Comparison of ENCODE assay signal across 29 cellular contexts in genomic region chr3:57715672-57716071, GRCh38.
"Had no signal": no experiment of that assay in that cellular context is flagged by ENCODE, and none has a peak within 500 bp of the region (broad histone marks: within the 10 kb centered on the region; RNA-seq: fewer than 3 reads in every experiment).

No MANE protein-coding gene starts in this region.

- H3K4me3 ChIP-seq: stomach, suprapubic skin, testis, thoracic aorta, thyroid gland, tibial artery, tibial nerve, transverse colon, upper lobe of left lung, upper lobe of right lung, uterus, vagina had no signal

- H3K4me1 ChIP-seq: stomach, suprapubic skin, testis, thyroid gland, tibial artery, tibial nerve, transverse colon, upper lobe of left lung, upper lobe of right lung, uterus, vagina had no signal

- H3K36me3 Mint-ChIP-seq: stimulated activated effector memory CD8-positive, alpha-beta T cell treated with anti-CD3 and anti-CD28 coated beads, Interleukin-12 subunit alpha, Interleukin-12 subunit beta, amount 100 ng/mL, for 72 hours; stimulated activated memory B cell treated with anti-CD40 and anti-IgM and Interleukin-4, amounts not matched to agents 10 μg/mL and 1 μg/mL and 100 μg/mL, for 72 hours; stimulated activated naive B cell treated with anti-CD40 and anti-IgM and Interleukin-4, amounts not matched to agents 10 μg/mL and 1 μg/mL and 100 μg/mL, for 72 hours; type B pancreatic cell had no signal

- H3K36me3 ChIP-seq: stomach, suprapubic skin, thoracic aorta, thyroid gland, tibial artery, tibial nerve, transverse colon, upper lobe of left lung, upper lobe of right lung, uterus, vagina had no signal

- H3K27ac ChIP-seq: stomach, suprapubic skin, testis, thoracic aorta, thyroid gland, tibial artery, tibial nerve, transverse colon, upper lobe of left lung, upper lobe of right lung, uterus, vagina had no signal

- FAIRE-seq: urothelium cell line had no signal

- H3K4me1 Mint-ChIP-seq: stimulated activated effector memory CD8-positive, alpha-beta T cell treated with anti-CD3 and anti-CD28 coated beads, Interleukin-12 subunit alpha, Interleukin-12 subunit beta, amount 100 ng/mL, for 72 hours; stimulated activated memory B cell treated with anti-CD40 and anti-IgM and Interleukin-4, amounts not matched to agents 10 μg/mL and 1 μg/mL and 100 μg/mL, for 72 hours; stimulated activated naive B cell treated with anti-CD40 and anti-IgM and Interleukin-4, amounts not matched to agents 10 μg/mL and 1 μg/mL and 100 μg/mL, for 72 hours; stimulated activated naive CD8-positive, alpha-beta T cell treated with anti-CD3 and anti-CD28 coated beads, Interleukin-15, amount 100 ng/mL, for 72 hours had no signal

- H3K27me3 ChIP-seq: stomach, suprapubic skin, testis, thyroid gland, tibial artery, tibial nerve, transverse colon, upper lobe of left lung, upper lobe of right lung, uterus, vagina had no signal

- H3K4me3 Mint-ChIP-seq: stimulated activated effector memory CD8-positive, alpha-beta T cell treated with anti-CD3 and anti-CD28 coated beads, Interleukin-12 subunit alpha, Interleukin-12 subunit beta, amount 100 ng/mL, for 72 hours; stimulated activated memory B cell treated with anti-CD40 and anti-IgM and Interleukin-4, amounts not matched to agents 10 μg/mL and 1 μg/mL and 100 μg/mL, for 72 hours; stimulated activated naive B cell treated with anti-CD40 and anti-IgM and Interleukin-4, amounts not matched to agents 10 μg/mL and 1 μg/mL and 100 μg/mL, for 72 hours; stimulated activated naive CD8-positive, alpha-beta T cell treated with anti-CD3 and anti-CD28 coated beads, Interleukin-15, amount 100 ng/mL, for 72 hours; stimulated activated naive CD8-positive, alpha-beta T cell treated with anti-CD3 and anti-CD28 coated beads, Interleukin-15, Interleukin-2, amounts not matched to agents 100 ng/mL and 50 ng/mL, for 24 hours; type B pancreatic cell had no signal

- H3K9me3 ChIP-seq: stomach, suprapubic skin, testis, thoracic aorta, thyroid gland, tibial artery, tibial nerve, transverse colon, upper lobe of left lung, upper lobe of right lung, uterus, vagina had no signal

- DNase-seq: stimulated activated CD4-positive, alpha-beta T cell treated with anti-CD3 and anti-CD28 coated beads, Interleukin-2, amount 100 ng/mL, for 48 hours; stimulated activated CD4-positive, alpha-beta T cell treated with anti-CD3 and anti-CD28 coated beads, Interleukin-4, amount 100 ng/mL, for 1 hour; stimulated activated CD4-positive, alpha-beta T cell treated with anti-CD3 and anti-CD28 coated beads, Interleukin-4, amount 100 ng/mL, for 24 hours; stimulated activated CD4-positive, alpha-beta T cell treated with anti-CD3 and anti-CD28 coated beads, Interleukin-4, amount 100 ng/mL, for 4 hours; stimulated activated CD8-positive, alpha-beta memory T cell treated with anti-CD3 and anti-CD28 coated beads, Interleukin-4, amount 100 ng/mL, for 48 hours; stimulated activated naive B cell treated with anti-CD40 and anti-IgM and Interleukin-4, amounts not matched to agents 10 μg/mL and 1 μg/mL and 100 μg/mL, for 72 hours; stimulated activated naive CD4-positive, alpha-beta T cell; stimulated activated naive CD4-positive, alpha-beta T cell treated with Interleukin-2 at 50 U/mL for 16 hours; stimulated activated naive CD8-positive, alpha-beta T cell treated with anti-CD3 and anti-CD28 coated beads, Interleukin-15, amount 100 ng/mL, for 72 hours; stimulated activated naive CD8-positive, alpha-beta T cell treated with anti-CD3 and anti-CD28 coated beads, Interleukin-15, Interleukin-2, amounts not matched to agents 100 U/mL and 50 U/mL, for 24 hours; stomach; substantia nigra; testis; thyroid gland; tibial artery; transverse colon; trophoblast cell; upper lobe of left lung; upper lobe of right lung; uterus had no signal

- H3K27ac Mint-ChIP-seq: stimulated activated effector memory CD8-positive, alpha-beta T cell treated with anti-CD3 and anti-CD28 coated beads, Interleukin-12 subunit alpha, Interleukin-12 subunit beta, amount 100 ng/mL, for 72 hours; stimulated activated memory B cell treated with anti-CD40 and anti-IgM and Interleukin-4, amounts not matched to agents 10 μg/mL and 1 μg/mL and 100 μg/mL, for 72 hours; stimulated activated naive B cell treated with anti-CD40 and anti-IgM and Interleukin-4, amounts not matched to agents 10 μg/mL and 1 μg/mL and 100 μg/mL, for 72 hours; stimulated activated naive CD8-positive, alpha-beta T cell treated with anti-CD3 and anti-CD28 coated beads, Interleukin-15, amount 100 ng/mL, for 72 hours; stimulated activated naive CD8-positive, alpha-beta T cell treated with anti-CD3 and anti-CD28 coated beads, Interleukin-15, Interleukin-2, amounts not matched to agents 100 ng/mL and 50 ng/mL, for 24 hours; type B pancreatic cell had no signal

- H3K27me3 Mint-ChIP-seq: stimulated activated naive B cell treated with anti-CD40 and anti-IgM and Interleukin-4, amounts not matched to agents 10 μg/mL and 1 μg/mL and 100 μg/mL, for 72 hours; stimulated activated naive CD8-positive, alpha-beta T cell treated with anti-CD3 and anti-CD28 coated beads, Interleukin-15, amount 100 ng/mL, for 72 hours; stimulated activated naive CD8-positive, alpha-beta T cell treated with anti-CD3 and anti-CD28 coated beads, Interleukin-15, Interleukin-2, amounts not matched to agents 100 ng/mL and 50 ng/mL, for 24 hours; type B pancreatic cell had no signal

- H3K9me3 Mint-ChIP-seq: stimulated activated effector memory CD8-positive, alpha-beta T cell treated with anti-CD3 and anti-CD28 coated beads, Interleukin-12 subunit alpha, Interleukin-12 subunit beta, amount 100 ng/mL, for 72 hours; stimulated activated naive B cell treated with anti-CD40 and anti-IgM and Interleukin-4, amounts not matched to agents 10 μg/mL and 1 μg/mL and 100 μg/mL, for 72 hours; stimulated activated naive CD8-positive, alpha-beta T cell treated with anti-CD3 and anti-CD28 coated beads, Interleukin-15, amount 100 ng/mL, for 72 hours; stimulated activated naive CD8-positive, alpha-beta T cell treated with anti-CD3 and anti-CD28 coated beads, Interleukin-15, Interleukin-2, amounts not matched to agents 100 ng/mL and 50 ng/mL, for 24 hours; type B pancreatic cell had no signal

- ATAC-seq: stimulated activated effector memory CD8-positive, alpha-beta T cell treated with anti-CD3 and anti-CD28 coated beads, Interleukin-12 subunit alpha, Interleukin-12 subunit beta, amount 100 ng/mL, for 72 hours; stimulated activated memory B cell treated with anti-CD40 and anti-IgM and Interleukin-4, amounts not matched to agents 10 μg/mL and 1 μg/mL and 100 μg/mL, for 72 hours; stimulated activated naive B cell treated with anti-CD40 and anti-IgM and Interleukin-4, amounts not matched to agents 10 μg/mL and 1 μg/mL and 100 μg/mL, for 72 hours; stimulated activated naive CD8-positive, alpha-beta T cell treated with anti-CD3 and anti-CD28 coated beads, Interleukin-15, amount 100 ng/mL, for 72 hours; stimulated activated naive CD8-positive, alpha-beta T cell treated with anti-CD3 and anti-CD28 coated beads, Interleukin-15, Interleukin-2, amounts not matched to agents 100 U/mL and 50 U/mL, for 24 hours; upper lobe of right lung had no signal
